Comparison of ENCODE assay signal across 12 cellular contexts in genomic region chr16:19844945-19845641, GRCh38. TPM values are rescaled to one million over a fixed set of nuclear protein-coding genes. Genes with fewer than 3 reads are reported as not detected.
DNase-seq lines count a peak whose midpoint lies in the region; ATAC-seq and TF ChIP-seq lines count a peak whose summit lies in the region.
"Had no signal": no experiment of that assay in that cellular context is flagged by ENCODE, and none has a peak within 500 bp of the region (broad histone marks: within the 10 kb centered on the region; RNA-seq: fewer than 3 reads in every experiment).

No MANE protein-coding gene starts in this region.

- ATAC-seq in GM19452 (IDR thresholded peaks at IDR 0.05; ENCODE audit: unreplicated experiment): no peak

- no peaks in the 10 kb centered on the region for H3K36me3 ChIP-seq in mesodermal cell (ENCODE audit: control insufficient read depth, insufficient read depth, low read length)
- H3K36me3 ChIP-seq: BLaER1 had no signal

- H3K27me3 Mint-ChIP-seq in chondrocyte (ENCODE audit: low read depth): no peaks in the 10 kb centered on the region
- peaks cover 2% of the 10 kb centered on the region for H3K27me3 Mint-ChIP-seq in activated CD4-positive, alpha-beta memory T cell treated with anti-CD3 and anti-CD28 coated beads, Interleukin-2, amount 10 ng/mL, durations not matched to agents 7 days and 5 days
- H3K27me3 Mint-ChIP-seq: dendritic cell treated with granulocyte-macrophage colony-stimulating factor and Interleukin-4, amounts not matched to agents 40 ng/mL and 50 ng/mL, for 4 days had no signal

- no peak for TF ChIP-seq CTCF in AG04450 (IDR thresholded peaks at IDR 0.05; ENCODE audit: low read depth, low read length)
- TF ChIP-seq CTCF in chondrocyte (IDR thresholded peaks at IDR 0.05): no peak

- H3K4me3 Mint-ChIP-seq in chondrocyte (ENCODE audit: unreplicated experiment): no peak overlapping the region
- no peak overlapping the region for H3K4me3 Mint-ChIP-seq in activated CD4-positive, alpha-beta memory T cell treated with anti-CD3 and anti-CD28 coated beads, Interleukin-2, amount 10 ng/mL, durations not matched to agents 7 days and 5 days
- H3K4me3 Mint-ChIP-seq: dendritic cell treated with granulocyte-macrophage colony-stimulating factor and Interleukin-4, amounts not matched to agents 40 ng/mL and 50 ng/mL, for 4 days had no signal

- no peaks in the 10 kb centered on the region for H3K36me3 Mint-ChIP-seq in chondrocyte (ENCODE audit: low read depth)
- H3K36me3 Mint-ChIP-seq in activated CD4-positive, alpha-beta memory T cell treated with anti-CD3 and anti-CD28 coated beads, Interleukin-2, amount 10 ng/mL, durations not matched to agents 7 days and 5 days (ENCODE audit: low read depth): no peaks in the 10 kb centered on the region

- H3K4me1 Mint-ChIP-seq in chondrocyte (ENCODE audit: low read depth): peaks cover 6% of the 10 kb centered on the region
- H3K4me1 Mint-ChIP-seq in activated CD4-positive, alpha-beta memory T cell treated with anti-CD3 and anti-CD28 coated beads, Interleukin-2, amount 10 ng/mL, durations not matched to agents 7 days and 5 days: no peaks in the 10 kb centered on the region

- H3K4me3 ChIP-seq in AG04450 (ENCODE audit: low read depth, low read length): no peak overlapping the region
- no peak overlapping the region for H3K4me3 ChIP-seq in mesodermal cell (ENCODE audit: extremely low read depth, insufficient read depth, low read length, poor library complexity, severe bottlenecking)
- H3K4me3 ChIP-seq: BLaER1, SK-N-MC had no signal

- H3K9me3 Mint-ChIP-seq in chondrocyte (ENCODE audit: low read depth): no peaks in the 10 kb centered on the region
- no peaks in the 10 kb centered on the region for H3K9me3 Mint-ChIP-seq in activated CD4-positive, alpha-beta memory T cell treated with anti-CD3 and anti-CD28 coated beads, Interleukin-2, amount 10 ng/mL, durations not matched to agents 7 days and 5 days
- H3K9me3 Mint-ChIP-seq: dendritic cell treated with granulocyte-macrophage colony-stimulating factor and Interleukin-4, amounts not matched to agents 40 ng/mL and 50 ng/mL, for 4 days had no signal

- DNase-seq in AG04450 (ENCODE audit: low read depth, low spot score) (peak; percentile 78), M059J (ENCODE audit: low read depth) (peak; percentile 65), chondrocyte (ENCODE audit: low spot score) (no peak), RPMI8226 (no peak), NCI-H774 (lab: John Stamatoyannopoulos, UW) (no peak)
- DNase-seq in activated CD4-positive, alpha-beta memory T cell treated with anti-CD3 and anti-CD28 coated beads, Interleukin-2, amount 10 ng/mL, durations not matched to agents 7 days and 5 days: no peak
- DNase-seq: NCI-H146 had no signal

- H3K9me3 ChIP-seq in AG04450 (ENCODE audit: control insufficient read depth, insufficient read depth, low read length) (peaks cover 2% of the 10 kb centered on the region; the same call in 1 of the 2 replicates), mesodermal cell (ENCODE audit: control insufficient read depth, low read length) (no peaks in the 10 kb centered on the region)
- H3K9me3 ChIP-seq: BLaER1 had no signal

- H3K27ac Mint-ChIP-seq in chondrocyte (ENCODE audit: unreplicated experiment): peak overlapping the region; percentile 74
- H3K27ac Mint-ChIP-seq in activated CD4-positive, alpha-beta memory T cell treated with anti-CD3 and anti-CD28 coated beads, Interleukin-2, amount 10 ng/mL, durations not matched to agents 7 days and 5 days: no peak overlapping the region
- H3K27ac Mint-ChIP-seq: dendritic cell treated with granulocyte-macrophage colony-stimulating factor and Interleukin-4, amounts not matched to agents 40 ng/mL and 50 ng/mL, for 4 days had no signal

- WGBS in mesodermal cell (ENCODE audit: insufficient coverage in 2 of 2), 2 experiments: 90% methylated on average over 8 of the region's 11 CpGs

- H3K4me1 ChIP-seq in mesodermal cell (ENCODE audit: control insufficient read depth, insufficient read depth, low read length, poor library complexity, severe bottlenecking): no peaks in the 10 kb centered on the region

- CTCF ChIA-PET in AG04450 (lab: Charles Lee): interaction anchor here (0.6 to 1.2 kb wide), 2 partner anchors 164 to 290 kb away, joined by 4 to 8 read pairs; partner anchors contain the start of gene VPS35L
- CTCF ChIA-PET in activated CD4-positive, alpha-beta memory T cell treated with anti-CD3 and anti-CD28 coated beads, Interleukin-2, amount 10 ng/mL, durations not matched to agents 7 days and 5 days (lab: Charles Lee): no interaction called here

- H3K27ac ChIP-seq in AG04450 (ENCODE audit: low read depth, low read length) (peak overlapping the region; percentile 86), mesodermal cell (ENCODE audit: low read depth, low read length, severe bottlenecking) (peak overlapping the region; percentile 12)
- H3K27ac ChIP-seq: BLaER1, SK-N-MC had no signal

- H3K27me3 ChIP-seq in AG04450 (ENCODE audit: control insufficient read depth, insufficient read depth, low read length): no peaks in the 10 kb centered on the region
- H3K27me3 ChIP-seq: BLaER1 had no signal

- POLR2A ChIA-PET in AG04450 (lab: Yijun Ruan, JAX): interaction anchor here (1.0 to 2.5 kb wide), 4 partner anchors 14 to 39 kb away, joined by 3 to 13 read pairs (median 5); partner anchors contain the start of gene GPRC5B
- POLR2A ChIA-PET in activated CD4-positive, alpha-beta memory T cell treated with anti-CD3 and anti-CD28 coated beads, Interleukin-2, amount 10 ng/mL, durations not matched to agents 7 days and 5 days (lab: Charles Lee): no interaction called here

RNA-seq across cellular contexts. Expression of gene GPRC5B, which starts 39.6 kb away (rescaled TPM):
- 27.5 and 30.6 TPM in 2 replicates for polyA plus RNA-seq in AG04450 (2011; rRNA removed)
- polyA minus RNA-seq in AG04450 (2011; rRNA and poly(A)+ RNA removed): 15.5 and 16.9 TPM in 2 replicates
- 0.86 and 3.2 TPM in 2 replicates for total RNA-seq in M059J (2014; rRNA removed; shearing (Covaris generic))
- 1.9 to 2.2 TPM (median 2.1 TPM) in 3 replicates for total RNA-seq in chondrocyte
- 23.8 TPM for polyA plus RNA-seq in mesodermal cell (2013, experiment 1 of 2)
- 16.4 TPM for polyA plus RNA-seq in mesodermal cell (2013, experiment 2 of 2)
- total RNA-seq in activated CD4-positive, alpha-beta memory T cell treated with anti-CD3 and anti-CD28 coated beads, Interleukin-2, amount 10 ng/mL, durations not matched to agents 7 days and 5 days: under 1 TPM in 1 of 2 experiments, not detected in 1; 0.18 TPM

Comparison
In these comparisons a context has a peak if more than half of its experiments do, and no peak if none do; other contexts are left out.
1. DNase-seq: peak in AG04450 (single experiment) and M059J (single experiment); none in chondrocyte (single experiment), RPMI8226 (single experiment), NCI-H774 (single experiment) and activated CD4-positive, alpha-beta memory T cell treated with anti-CD3 and anti-CD28 coated beads, Interleukin-2, amount 10 ng/mL, durations not matched to agents 7 days and 5 days (single experiment).